Comparison of ENCODE assay signal across 8 cellular contexts in genomic region chr19:12639901-12640613, GRCh38. TPM values are rescaled to one million over a fixed set of nuclear protein-coding genes. Genes with fewer than 3 reads are reported as not detected.
DNase-seq lines count a peak whose midpoint lies in the region; ATAC-seq and TF ChIP-seq lines count a peak whose summit lies in the region.

No MANE protein-coding gene starts in this region.

- POLR2A ChIA-PET in AG04449 (lab: Yijun Ruan, JAX): interaction anchor here (0.7 to 1.0 kb wide), 2 partner anchors 26 to 845 kb away, joined by 3 read pairs; partner anchors contain the start of genes MAN2B1 and WDR83

- ATAC-seq in GM19397 (IDR thresholded peaks at IDR 0.05; ENCODE audit: unreplicated experiment): peak; percentile 61

- peak overlapping the region; percentile 40 for H3K4me3 ChIP-seq in AG04449 (ENCODE audit: low read depth, low read length)

- DNase-seq in AG04449 (ENCODE audit: low read depth, low spot score) (peak; percentile 37), NCI-H2029 treated with DMSO at 0.1 percent for 48 hours (lab: John Stamatoyannopoulos, UW) (peak; percentile 59), cerebellum (ENCODE audit: low spot score) (peak; percentile 84), kidney glomerular epithelial cell (lab: John Stamatoyannopoulos, UW) (peak; percentile 59), SIG-M5 (lab: John Stamatoyannopoulos, UW) (no peak)
- peak; percentile 80 for DNase-seq in activated CD4-positive, CD25-positive, alpha-beta regulatory T cell treated with anti-CD3 and anti-CD28 coated beads, Interleukin-2, amount 50 U/mL, for 72 hours
- peak; percentile 85 to 87 for DNase-seq in stimulated activated CD4-positive, alpha-beta T cell treated with anti-CD3 and anti-CD28 coated beads, Interleukin-15, amount 100 ng/mL, for 48 hours (ENCODE audit: low read depth in 2 of 2)

- CTCF ChIA-PET in AG04449 (lab: Yijun Ruan, JAX): interaction anchor here (0.5 to 2.2 kb wide), 17 partner anchors 9 to 120 kb away, joined by 3 to 16 read pairs (median 4); partner anchors contain the start of genes MAN2B1 and WDR83

- TF ChIP-seq CTCF in AG04449 (IDR thresholded peaks at IDR 0.05; ENCODE audit: insufficient read depth, low read length, missing control alignments): peak; percentile 84

RNA-seq across cellular contexts. Expression of gene MAN2B1, which starts 26.5 kb away (rescaled TPM):
- 17.5 TPM for total RNA-seq in cerebellum

RNA-seq across cellular contexts. Expression of gene WDR83, which starts 26.6 kb away (rescaled TPM):
- 6.3 TPM for total RNA-seq in cerebellum

RNA-seq across cellular contexts. Expression of gene ZNF791, which starts 29.3 kb away (rescaled TPM):
- 21.5 TPM for total RNA-seq in cerebellum

RNA-seq across cellular contexts. Expression of gene ZNF490, which starts 29.4 kb away (rescaled TPM):
- 12.7 TPM for total RNA-seq in cerebellum

RNA-seq across cellular contexts. Expression of gene DHPS, which starts 41.6 kb away (rescaled TPM):
- total RNA-seq in cerebellum: 59.1 TPM
